Comparison of ENCODE assay signal across 17 cellular contexts in genomic region chr6:92589970-92590369, GRCh38.
DNase-seq lines count a peak whose midpoint lies in the region; ATAC-seq, FAIRE-seq and TF ChIP-seq lines count a peak whose summit lies in the region.
"Had no signal": no experiment of that assay in that cellular context is flagged by ENCODE, and none has a peak within 500 bp of the region (broad histone marks: within the 10 kb centered on the region; RNA-seq: fewer than 3 reads in every experiment).

No MANE protein-coding gene starts in this region.

- no peak for DNase-seq in right lobe of liver
- no peak for DNase-seq in HepG2 (ENCODE audit: low spot score)
- DNase-seq in choroid plexus epithelial cell (ENCODE audit: low read depth): peak; percentile 13
- peak; percentile 4 for DNase-seq in iris pigment epithelial cell (ENCODE audit: low read depth)
- no peak for DNase-seq in CD8-positive, alpha-beta T cell
- DNase-seq in NCI-H1436 (lab: John Stamatoyannopoulos, UW): no peak
- DNase-seq: C1 segment of cervical spinal cord, DMS153, H7, NCI-H1048, NCI-H1694, NCI-H446, NCI-H748 treated with DMSO at 0.1 percent for 48 hours, SHP77 had no signal

- no peak overlapping the region for H2AFZ ChIP-seq in HepG2 (ENCODE audit: low read length)

- no peaks in the 10 kb centered on the region for H4K20me1 ChIP-seq in HepG2 (ENCODE audit: insufficient read depth, low read length)

- H3K27me3 ChIP-seq in right lobe of liver: no peaks in the 10 kb centered on the region
- H3K27me3 ChIP-seq in HepG2 (ENCODE audit: control insufficient read depth in 1 of 2, insufficient read depth in 2 of 2, low read length in 2 of 2): no peaks in the 10 kb centered on the region
- H3K27me3 ChIP-seq in CD8-positive, alpha-beta T cell (ENCODE audit: insufficient read depth, low read length): no peaks in the 10 kb centered on the region

- TF ChIP-seq POLR2A in right lobe of liver (IDR thresholded peaks at IDR 0.05): peak; percentile 24
- TF ChIP-seq POLR2A in HepG2 (IDR thresholded peaks at IDR 0.05; ENCODE audit: insufficient read depth in 1 of 2, low read depth in 2 of 2, low read length in 2 of 2): no peak

- TF ChIP-seq RAD21 in HepG2 (CRISPR knock-in tag; IDR thresholded peaks at IDR 0.05): no peak

- H3K27ac ChIP-seq in right lobe of liver: no peak overlapping the region
- no peak overlapping the region for H3K27ac ChIP-seq in HepG2 (ENCODE audit: extremely low read length, insufficient read depth, low read length)
- H3K27ac ChIP-seq in CD8-positive, alpha-beta T cell (ENCODE audit: low read depth, low read length): no peak overlapping the region

- H3K4me3 ChIP-seq in right lobe of liver: no peak overlapping the region
- H3K4me3 ChIP-seq in HepG2 (replicated peaks in 1 of 3; ENCODE audit: insufficient read depth in 1 of 3, low read depth in 2 of 3, low read length in 3 of 3): no peak overlapping the region
- no peak overlapping the region for H3K4me3 ChIP-seq in choroid plexus epithelial cell (ENCODE audit: low read depth, low read length)
- H3K4me3 ChIP-seq in CD8-positive, alpha-beta T cell (ENCODE audit: low read depth, low read length): no peak overlapping the region

- BruUV-seq in HepG2 (replicated peaks; lab: Mats Ljungman, UMichigan): no TSS peak

- H3K4me1 Mint-ChIP-seq in CD8-positive, alpha-beta T cell (ENCODE audit: low read depth): no peaks in the 10 kb centered on the region

- no peaks in the 10 kb centered on the region for H3K36me3 Mint-ChIP-seq in CD8-positive, alpha-beta T cell

- H3K36me3 ChIP-seq in right lobe of liver (no peaks in the 10 kb centered on the region), HepG2 (replicated peaks in 1 of 2; ENCODE audit: control insufficient read depth in 1 of 2, insufficient read depth in 2 of 2, low read length in 2 of 2) (no peaks in the 10 kb centered on the region)
- H3K36me3 ChIP-seq in CD8-positive, alpha-beta T cell (ENCODE audit: insufficient read depth, low read length): no peaks in the 10 kb centered on the region

- TF ChIP-seq EP300 in HepG2 (IDR thresholded peaks at IDR 0.05; ENCODE audit: low read depth in 2 of 2, low read length in 2 of 2) (no peak), HepG2 (CRISPR knock-in tag; IDR thresholded peaks at IDR 0.05; ENCODE audit: borderline replicate concordance) (no peak)

- CTCF ChIA-PET in HepG2 (lab: Yijun Ruan, JAX; ENCODE audit: low intra/inter-chr PET ratio, low total read pairs): no interaction called here
- CTCF ChIA-PET in CD8-positive, alpha-beta T cell (lab: Charles Lee): no interaction called here

- FAIRE-seq in HepG2 (lab: Jason Lieb, UNC): no peak

- no peaks in the 10 kb centered on the region for H3K79me2 ChIP-seq in HepG2 (ENCODE audit: insufficient read depth, low read length)

- intact Hi-C loops in right lobe of liver (cut with DNase I) (no loop called here), HepG2 (cut with micrococcal nuclease; ENCODE audit: unreplicated experiment) (no loop called here)
- intact Hi-C loops in CD8-positive, alpha-beta T cell (cut with DNase I, micrococcal nuclease): no loop called here

- no peak overlapping the region for H3K4me3 Mint-ChIP-seq in CD8-positive, alpha-beta T cell

- POLR2A ChIA-PET in HepG2 (lab: Yijun Ruan, JAX): no interaction called here
- POLR2A ChIA-PET in CD8-positive, alpha-beta T cell (lab: Charles Lee): no interaction called here

- no peak overlapping the region for H3K4me2 ChIP-seq in HepG2 (ENCODE audit: low read depth, low read length)

- H3K4me1 ChIP-seq in right lobe of liver: no peaks in the 10 kb centered on the region
- no peaks in the 10 kb centered on the region for H3K4me1 ChIP-seq in HepG2 (ENCODE audit: insufficient read depth, low read length)
- no peaks in the 10 kb centered on the region for H3K4me1 ChIP-seq in CD8-positive, alpha-beta T cell (ENCODE audit: insufficient read depth, low read length)

- no peaks in the 10 kb centered on the region for H3K27me3 Mint-ChIP-seq in CD8-positive, alpha-beta T cell (ENCODE audit: low read depth)

- in situ Hi-C loops in HepG2 (cut with HindIII; ENCODE audit: extremely low pct_ligation_motif_present, low pct_unique_long_range_greater_than_20kb): no loop called here

- ATAC-seq in right lobe of liver (peak in 1 of 4 donors; percentile 48), HepG2 (no peak), HG02763 (IDR thresholded peaks at IDR 0.05; ENCODE audit: unreplicated experiment) (no peak), HG03342 (IDR thresholded peaks at IDR 0.05; ENCODE audit: unreplicated experiment) (no peak)
- no peak for ATAC-seq in CD8-positive, alpha-beta T cell
- ATAC-seq: SK-N-SH treated with all-trans-retinoic acid at 6 μM for 48 hours had no signal

- H3K27ac Mint-ChIP-seq in CD8-positive, alpha-beta T cell: no peak overlapping the region

- no peaks in the 10 kb centered on the region for H3K9me3 ChIP-seq in right lobe of liver
- no peaks in the 10 kb centered on the region for H3K9me3 ChIP-seq in HepG2 (ENCODE audit: low read length)
- H3K9me3 ChIP-seq in CD8-positive, alpha-beta T cell (ENCODE audit: low read length): no peaks in the 10 kb centered on the region

- TF ChIP-seq CTCF in right lobe of liver (IDR thresholded peaks at IDR 0.05) (no peak), HepG2 (CRISPR knock-in tag; IDR thresholded peaks at IDR 0.05) (no peak), choroid plexus epithelial cell (conservative IDR thresholded peaks at IDR 0.05; ENCODE audit: low read depth, low read length) (no peak)
- TF ChIP-seq CTCF in CD8-positive, alpha-beta T cell (IDR thresholded peaks at IDR 0.05): no peak

- no peak overlapping the region for H3K9ac ChIP-seq in HepG2 (ENCODE audit: insufficient read depth, low read depth, low read length)

- peaks cover 11% of the 10 kb centered on the region for H3K9me3 Mint-ChIP-seq in CD8-positive, alpha-beta T cell

- WGBS in right lobe of liver (ENCODE audit: insufficient coverage, low coverage, low lambda C conversion rate, missing lambda C conversion rate): 18% methylated on average over 1 of the region's 1 CpG
- WGBS in HepG2 (ENCODE audit: low lambda C conversion rate): 0% methylated on average over 1 of the region's 1 CpG

TF ChIP-seq in HepG2, 621 proteins besides CTCF, POLR2A, EP300 and RAD21:
- TF ChIP-seq EHMT2 (IDR thresholded peaks at IDR 0.05; ENCODE audit: borderline replicate concordance, low read depth, low read length): no peak
- TF ChIP-seq ZNF788 (CRISPR knock-in tag; IDR thresholded peaks at IDR 0.05; ENCODE audit: borderline replicate concordance): no peak
- TF ChIP-seq STAG1 (CRISPR knock-in tag; IDR thresholded peaks at IDR 0.05): no peak
- no peak for TF ChIP-seq SCMH1 (CRISPR knock-in tag; IDR thresholded peaks at IDR 0.05; ENCODE audit: borderline replicate concordance)
- no peak for TF ChIP-seq ZNF713 (CRISPR knock-in tag; IDR thresholded peaks at IDR 0.05)
- no peak for TF ChIP-seq ZNF83 (CRISPR knock-in tag; IDR thresholded peaks at IDR 0.05; ENCODE audit: borderline replicate concordance)
- TF ChIP-seq SOX5 (CRISPR knock-in tag; IDR thresholded peaks at IDR 0.05; ENCODE audit: borderline replicate concordance): no peak
- TF ChIP-seq ZNF101 (CRISPR knock-in tag; IDR thresholded peaks at IDR 0.05; ENCODE audit: borderline replicate concordance, low read depth): no peak
- no peak for TF ChIP-seq GZF1 (CRISPR knock-in tag; IDR thresholded peaks at IDR 0.05)
- no peak for TF ChIP-seq ZNF644 (CRISPR knock-in tag; IDR thresholded peaks at IDR 0.05; ENCODE audit: low read depth)

Comparison
In these comparisons a context has a peak if more than half of its experiments do, and no peak if none do; other contexts are left out.
1. DNase-seq: peak in choroid plexus epithelial cell (single experiment) and iris pigment epithelial cell (single experiment); none in right lobe of liver (0 of 3), HepG2 (single experiment), CD8-positive, alpha-beta T cell (0 of 7) and NCI-H1436 (single experiment).